Comparison of ENCODE assay signal across 10 cellular contexts in genomic region chr14:22559041-22559440, GRCh38. TPM values are rescaled to one million over a fixed set of nuclear protein-coding genes. Genes with fewer than 3 reads are reported as not detected.
DNase-seq lines count a peak whose midpoint lies in the region; TF ChIP-seq lines count a peak whose summit lies in the region.
"Had no signal": no experiment of that assay in that cellular context is flagged by ENCODE, and none has a peak within 500 bp of the region (broad histone marks: within the 10 kb centered on the region; RNA-seq: fewer than 3 reads in every experiment).

No MANE protein-coding gene starts in this region.

- no peaks in the 10 kb centered on the region for H3K9me3 ChIP-seq in endodermal cell (ENCODE audit: control insufficient read depth, low read length)
- H3K9me3 ChIP-seq in skeletal muscle tissue (ENCODE audit: control insufficient read depth in 3 of 3, low read length in 3 of 3), result no peaks in the 10 kb centered on the region
- H3K9me3 ChIP-seq in tibial nerve, result no peaks in the 10 kb centered on the region

- H3K27me3 Mint-ChIP-seq in T-helper 1 cell treated with Interleukin-12 subunit alpha and Interleukin-12 subunit beta and Interleukin-4 antibody, amounts not matched to agents 30 μg/mL and 1 μg/mL, for 36 hours (ENCODE audit: low read depth), result peaks cover 4% of the 10 kb centered on the region
- no peaks in the 10 kb centered on the region for H3K27me3 Mint-ChIP-seq in endodermal cell (ENCODE audit: insufficient read depth)

- POLR2A ChIA-PET in RWPE1 (lab: Yijun Ruan, JAX; ENCODE audit: low non-redundant PET), result no interaction called here

- peaks cover 16% of the 10 kb centered on the region for H3K36me3 ChIP-seq in endodermal cell (ENCODE audit: control insufficient read depth, insufficient read depth, low read length)
- H3K36me3 ChIP-seq in skeletal muscle tissue (ENCODE audit: control insufficient read depth in 3 of 3, insufficient read depth in 3 of 3, low read length in 3 of 3), result peaks cover 0 to 4% (median 0%) of the 10 kb centered on the region in 3 donors
- peaks cover 0 to 10% (median 0%) of the 10 kb centered on the region in 3 donors for H3K36me3 ChIP-seq in tibial nerve

- H3K4me3 Mint-ChIP-seq in T-helper 1 cell treated with Interleukin-12 subunit alpha and Interleukin-12 subunit beta and Interleukin-4 antibody, amounts not matched to agents 30 μg/mL and 1 μg/mL, for 36 hours, result peak overlapping the region; percentile 81
- H3K4me3 Mint-ChIP-seq in endodermal cell, result no peak overlapping the region

- no peak for TF ChIP-seq POLR2A in tibial nerve (IDR thresholded peaks at IDR 0.05)

- H3K4me3 ChIP-seq in endodermal cell (ENCODE audit: low read length) (no peak overlapping the region), skeletal muscle tissue (ENCODE audit: low read length in 3 of 3) (no peak overlapping the region), tibial nerve (no peak overlapping the region)

- H3K27me3 ChIP-seq in endodermal cell (ENCODE audit: control insufficient read depth, insufficient read depth, low read length, poor library complexity, severe bottlenecking) (no peaks in the 10 kb centered on the region), skeletal muscle tissue (ENCODE audit: control insufficient read depth in 3 of 3, insufficient read depth in 3 of 3, low read length in 3 of 3) (no peaks in the 10 kb centered on the region), tibial nerve (no peaks in the 10 kb centered on the region)

- peaks cover 81% of the 10 kb centered on the region for H3K4me1 Mint-ChIP-seq in T-helper 1 cell treated with Interleukin-12 subunit alpha and Interleukin-12 subunit beta and Interleukin-4 antibody, amounts not matched to agents 30 μg/mL and 1 μg/mL, for 36 hours (ENCODE audit: low read depth)
- H3K4me1 Mint-ChIP-seq in endodermal cell, result peaks cover 47% of the 10 kb centered on the region

- H3K4me1 ChIP-seq in endodermal cell (ENCODE audit: control insufficient read depth, insufficient read depth, low read length) (peaks cover 11% of the 10 kb centered on the region), skeletal muscle tissue (ENCODE audit: control insufficient read depth in 3 of 3, insufficient read depth in 3 of 3, low read length in 3 of 3) (peaks cover 18 to 39% (median 22%) of the 10 kb centered on the region in 3 donors), tibial nerve (peaks cover 0 to 49% (median 26%) of the 10 kb centered on the region in 4 donors)

- no peak for TF ChIP-seq EP300 in tibial nerve (IDR thresholded peaks at IDR 0.05)

- 92 to 100% methylated on average over 1 of the region's 1 CpG for WGBS in endodermal cell (ENCODE audit: insufficient coverage in 1 of 2, insufficient read length in 1 of 2), 2 experiments
- WGBS in tibial nerve, 2 donors, result 68 to 89% methylated on average over 1 of the region's 1 CpG

- H3K27ac Mint-ChIP-seq in T-helper 1 cell treated with Interleukin-12 subunit alpha and Interleukin-12 subunit beta and Interleukin-4 antibody, amounts not matched to agents 30 μg/mL and 1 μg/mL, for 36 hours, result peak overlapping the region; percentile 99
- peak overlapping the region; percentile 89 for H3K27ac Mint-ChIP-seq in endodermal cell

- CTCF ChIA-PET in RWPE1 (lab: Yijun Ruan, JAX), result interaction anchor here (0.6 to 1.9 kb wide), 2 partner anchors 11 to 632 kb away, joined by 3 to 7 read pairs; no protein-coding TSS in a partner anchor

- no peak overlapping the region for H3K9ac ChIP-seq in endodermal cell (ENCODE audit: extremely low read depth, low read length, poor library complexity, severe bottlenecking)
- H3K9ac ChIP-seq in skeletal muscle tissue (ENCODE audit: low read depth in 1 of 3, low read length in 3 of 3), result peak overlapping the region in 1 of 3 donors; percentile 33

- peaks cover 16% of the 10 kb centered on the region for H3K36me3 Mint-ChIP-seq in T-helper 1 cell treated with Interleukin-12 subunit alpha and Interleukin-12 subunit beta and Interleukin-4 antibody, amounts not matched to agents 30 μg/mL and 1 μg/mL, for 36 hours (ENCODE audit: low read depth)
- H3K36me3 Mint-ChIP-seq in endodermal cell (ENCODE audit: low read depth), result peaks cover 8% of the 10 kb centered on the region

- no peak for TF ChIP-seq CTCF in RWPE1 (conservative IDR thresholded peaks at IDR 0.05; ENCODE audit: low read depth)
- TF ChIP-seq CTCF in endodermal cell (conservative IDR thresholded peaks at IDR 0.05), result no peak
- TF ChIP-seq CTCF in tibial nerve (IDR thresholded peaks at IDR 0.05), result no peak

- H3K9me3 Mint-ChIP-seq in T-helper 1 cell treated with Interleukin-12 subunit alpha and Interleukin-12 subunit beta and Interleukin-4 antibody, amounts not matched to agents 30 μg/mL and 1 μg/mL, for 36 hours, result no peaks in the 10 kb centered on the region
- no peaks in the 10 kb centered on the region for H3K9me3 Mint-ChIP-seq in endodermal cell

- DNase-seq in T-helper 1 cell, result no peak
- no peak for DNase-seq in RWPE1 (ENCODE audit: low spot score)
- no peak for DNase-seq in endodermal cell
- no peak for DNase-seq in NCI-H1694 treated with DMSO at 0.1 percent for 48 hours (lab: John Stamatoyannopoulos, UW)
- no peak for DNase-seq in LoVo (ENCODE audit: low spot score)
- DNase-seq in tibial nerve (ENCODE audit: low spot score in 2 of 2), result no peak
- DNase-seq: NCI-H1436 treated with DMSO at 0.1 percent for 48 hours had no signal

- peak overlapping the region; percentile 32; the same call in 1 of the 2 replicates for H3K27ac ChIP-seq in RWPE1
- no peak overlapping the region for H3K27ac ChIP-seq in endodermal cell (ENCODE audit: low read depth, low read length)
- peak overlapping the region; percentile 43 for H3K27ac ChIP-seq in skeletal muscle tissue (ENCODE audit: low read depth, low read length)
- peak overlapping the region in 1 of 4 donors; percentile 90 for H3K27ac ChIP-seq in tibial nerve
- H3K27ac ChIP-seq: 22Rv1 had no signal

RNA-seq across cellular contexts. Expression of gene DAD1, which starts 30.0 kb away (rescaled TPM):
- total RNA-seq in endodermal cell, result 100 to 1,000 TPM; 176 to 193 TPM
- 241 TPM for polyA plus RNA-seq in endodermal cell (2013, experiment 1 of 2)
- polyA plus RNA-seq in endodermal cell (2013, experiment 2 of 2), result 234 TPM
- 244 TPM for total RNA-seq in skeletal muscle tissue
- 100 to 1,000 TPM; 128 to 254 (median 198) TPM for total RNA-seq in tibial nerve

RNA-seq across cellular contexts. Expression of gene ABHD4, which starts 39.1 kb away (rescaled TPM):
- 10 to 100 TPM; 68.3 to 77.7 TPM for total RNA-seq in endodermal cell
- polyA plus RNA-seq in endodermal cell (2013, experiment 1 of 2), result 18.7 TPM
- polyA plus RNA-seq in endodermal cell (2013, experiment 2 of 2), result 15.9 TPM
- 3.7 TPM for total RNA-seq in skeletal muscle tissue
- total RNA-seq in tibial nerve, result 10 to 100 TPM; 16.1 to 42.4 (median 31.9) TPM
